Comparison of ENCODE assay signal across 1 cellular context in the genomic region with DNA sequence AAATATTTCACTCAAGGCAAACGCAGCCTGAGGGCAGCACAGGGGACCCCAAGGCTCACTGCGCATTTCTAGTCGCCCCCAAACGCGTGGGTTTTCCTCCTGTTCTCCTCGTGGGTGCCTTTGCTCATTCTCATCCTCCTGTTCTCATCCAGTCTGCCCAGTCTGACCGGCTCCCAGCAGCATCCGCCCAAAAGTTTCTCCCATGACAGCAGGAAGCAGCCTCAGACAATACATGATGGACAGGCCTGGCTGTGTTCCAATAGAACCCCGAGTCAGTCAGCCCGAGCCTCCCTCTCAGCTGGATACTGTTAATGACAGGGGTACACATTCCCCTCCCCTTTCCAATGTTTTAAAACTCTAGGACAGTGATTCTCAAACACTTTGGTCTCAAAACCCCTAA.
TF ChIP-seq lines count a peak whose summit lies in the region.

No MANE protein-coding gene starts in this region.

TF ChIP-seq in K562, 482 proteins besides CTCF, POLR2A, EP300 and RAD21:
- TF ChIP-seq IFI16 (CRISPR knock-in tag; IDR thresholded peaks at IDR 0.05) (no peak), PHB2 (IDR thresholded peaks at IDR 0.05; ENCODE audit: low read depth) (no peak), FOXK1 (CRISPR knock-in tag; IDR thresholded peaks at IDR 0.05; ENCODE audit: borderline replicate concordance) (no peak), E2F3 (CRISPR knock-in tag; IDR thresholded peaks at IDR 0.05) (no peak), ZKSCAN1 (IDR thresholded peaks at IDR 0.05; ENCODE audit: low read depth, low read length) (no peak), NFIC (IDR thresholded peaks at IDR 0.05) (peak; percentile 22; the same call in 1 of the 2 replicates), MIER1 (IDR thresholded peaks at IDR 0.05; ENCODE audit: low read depth) (no peak)
- TF ChIP-seq, protein P1, sequence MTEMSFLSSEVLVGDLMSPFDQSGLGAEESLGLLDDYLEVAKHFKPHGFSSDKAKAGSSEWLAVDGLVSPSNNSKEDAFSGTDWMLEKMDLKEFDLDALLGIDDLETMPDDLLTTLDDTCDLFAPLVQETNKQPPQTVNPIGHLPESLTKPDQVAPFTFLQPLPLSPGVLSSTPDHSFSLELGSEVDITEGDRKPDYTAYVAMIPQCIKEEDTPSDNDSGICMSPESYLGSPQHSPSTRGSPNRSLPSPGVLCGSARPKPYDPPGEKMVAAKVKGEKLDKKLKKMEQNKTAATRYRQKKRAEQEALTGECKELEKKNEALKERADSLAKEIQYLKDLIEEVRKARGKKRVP (CRISPR knock-in tag; IDR thresholded peaks at IDR 0.05) = no peak
- TF ChIP-seq, protein P2, sequence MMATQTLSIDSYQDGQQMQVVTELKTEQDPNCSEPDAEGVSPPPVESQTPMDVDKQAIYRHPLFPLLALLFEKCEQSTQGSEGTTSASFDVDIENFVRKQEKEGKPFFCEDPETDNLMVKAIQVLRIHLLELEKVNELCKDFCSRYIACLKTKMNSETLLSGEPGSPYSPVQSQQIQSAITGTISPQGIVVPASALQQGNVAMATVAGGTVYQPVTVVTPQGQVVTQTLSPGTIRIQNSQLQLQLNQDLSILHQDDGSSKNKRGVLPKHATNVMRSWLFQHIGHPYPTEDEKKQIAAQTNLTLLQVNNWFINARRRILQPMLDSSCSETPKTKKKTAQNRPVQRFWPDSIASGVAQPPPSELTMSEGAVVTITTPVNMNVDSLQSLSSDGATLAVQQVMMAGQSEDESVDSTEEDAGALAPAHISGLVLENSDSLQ (IDR thresholded peaks at IDR 0.05) = peak; percentile 10; the same call in 1 of the 2 replicates
TF ChIP-seq in K562: peak in this region for 2.
